Comparison of ENCODE assay signal across 8 cellular contexts in the genomic region with DNA sequence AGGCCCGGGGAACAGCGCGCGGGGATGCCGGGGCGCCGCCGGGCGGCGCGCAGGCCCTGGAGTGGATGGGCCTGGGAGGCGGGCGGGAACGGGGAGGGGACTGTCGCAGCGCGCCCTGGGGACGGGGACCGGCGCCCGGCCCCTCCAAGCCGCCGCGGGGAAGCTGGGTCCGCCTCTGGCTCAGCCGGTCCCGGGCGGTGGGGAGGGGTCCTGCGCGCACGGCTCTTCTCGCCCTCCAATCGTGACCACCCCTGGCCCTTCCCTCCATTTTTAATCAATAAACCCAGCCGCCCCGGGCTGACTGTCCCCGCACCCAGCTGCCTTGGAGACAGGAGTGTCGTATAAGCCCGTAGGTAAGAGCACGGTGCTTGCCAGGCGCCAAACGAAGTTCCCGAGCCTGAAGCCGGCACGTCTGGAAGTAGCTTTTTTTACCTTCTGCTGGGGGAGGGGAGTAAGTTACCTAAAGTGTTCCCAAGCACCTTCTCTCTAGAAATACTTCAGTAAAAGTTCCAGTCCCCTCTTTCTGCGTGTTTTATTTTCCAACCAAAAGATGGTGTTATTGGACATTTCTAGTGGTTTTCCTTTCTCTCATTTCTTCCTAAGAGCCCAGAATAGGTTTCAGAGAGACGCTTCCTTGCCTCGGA. TPM values are rescaled to one million over a fixed set of nuclear protein-coding genes. Genes with fewer than 3 reads are reported as not detected.
DNase-seq lines count a peak whose midpoint lies in the region; ATAC-seq, FAIRE-seq and TF ChIP-seq lines count a peak whose summit lies in the region.

No MANE protein-coding gene starts in this region.

- H3K9me2 ChIP-seq in hepatocyte (replicated peaks; ENCODE audit: insufficient read depth) = no peaks in the 10 kb centered on the region

- peak; percentile 93 for FAIRE-seq in HTR-8/SVneo (lab: Jason Lieb, UNC)

- DNase-seq in Caco-2 (peak; percentile 91 to 92), HTR-8/SVneo (ENCODE audit: insufficient read length, low spot score) (peak; percentile 81), RKO (ENCODE audit: low spot score) (peak; percentile 54), anterior cingulate cortex (lab: John Stamatoyannopoulos, UW) (peak in 30 of 58 donors; percentile 9 to 67 (median 41)), hepatocyte (ENCODE audit: low spot score) (peak; percentile 76), renal cortical epithelial cell (ENCODE audit: low read depth) (peak; percentile 26), foreskin melanocyte (no peak)

- intact Hi-C loops in Caco-2 (cut with micrococcal nuclease; ENCODE audit: unreplicated experiment) = loop anchor here (2.0 kb wide), 1 partner anchor 70 kb away; no protein-coding TSS in a partner anchor

- no peaks in the 10 kb centered on the region for H3K9me3 Mint-ChIP-seq in Caco-2 (ENCODE audit: unreplicated experiment)

- H3K27me3 ChIP-seq in Caco-2 (replicated peaks; ENCODE audit: control insufficient read depth, insufficient read depth, low read length) = no peaks in the 10 kb centered on the region
- no peaks in the 10 kb centered on the region for H3K27me3 ChIP-seq in hepatocyte

- CTCF ChIA-PET in Caco-2 (lab: Charles Lee) = interaction anchor here (1.1 to 2.9 kb wide), 5 partner anchors 55 to 76 kb away, joined by 3 to 16 read pairs (median 6); a partner anchor contains a TSS

- BruUV-seq in Caco-2 (replicated peaks; lab: Mats Ljungman, UMichigan) = TSS peak; percentile 46

- no peaks in the 10 kb centered on the region for H3K27me3 Mint-ChIP-seq in Caco-2 (ENCODE audit: insufficient read depth, unreplicated experiment)

- ATAC-seq in GM19468 (IDR thresholded peaks at IDR 0.05; ENCODE audit: extremely low read depth, unreplicated experiment) = peak; percentile 10

- H3K4me3 ChIP-seq in Caco-2 (ENCODE audit: low read depth, low read length) (peak overlapping the region; percentile 68), hepatocyte (peak overlapping the region; percentile 49)

- H2AFZ ChIP-seq in hepatocyte = peak overlapping the region; percentile 51

- H3K4me1 Mint-ChIP-seq in Caco-2 (ENCODE audit: low read depth, unreplicated experiment) = peaks cover 33% of the 10 kb centered on the region

- H3K4me1 ChIP-seq in Caco-2 = peaks cover 28% of the 10 kb centered on the region
- H3K4me1 ChIP-seq in hepatocyte (ENCODE audit: insufficient read depth) = peaks cover 30% of the 10 kb centered on the region

- no peaks in the 10 kb centered on the region; the same call in 1 of the 2 replicates for H3K9me3 ChIP-seq in Caco-2
- H3K9me3 ChIP-seq in hepatocyte (ENCODE audit: low read depth) = no peaks in the 10 kb centered on the region

- peak overlapping the region; percentile 85 for H3K4me3 Mint-ChIP-seq in Caco-2 (ENCODE audit: unreplicated experiment)

- peaks cover 57% of the 10 kb centered on the region for H3K36me3 Mint-ChIP-seq in Caco-2 (ENCODE audit: insufficient read depth, unreplicated experiment)

- H4K20me1 ChIP-seq in hepatocyte (ENCODE audit: insufficient read depth, poor library complexity, severe bottlenecking) = peaks cover 30% of the 10 kb centered on the region

- H3K4me2 ChIP-seq in hepatocyte = peak overlapping the region; percentile 91

- TF ChIP-seq CTCF in Caco-2 (IDR thresholded peaks at IDR 0.05; ENCODE audit: insufficient read depth in 1 of 2, low read depth in 1 of 2, low read length in 1 of 2, severe bottlenecking in 1 of 2, unreplicated experiment in 1 of 2) (no peak), hepatocyte (IDR thresholded peaks at IDR 0.05; ENCODE audit: poor library complexity) (no peak)

- POLR2A ChIA-PET in Caco-2 (lab: Charles Lee) = interaction anchor here (0.5 to 2.6 kb wide), 13 partner anchors 19 to 730 kb away, joined by 3 to 67 read pairs (median 3); a partner anchor contains a TSS

- peak overlapping the region; percentile 97 for H3K27ac ChIP-seq in hepatocyte

- H3K36me3 ChIP-seq in Caco-2 (ENCODE audit: control insufficient read depth, insufficient read depth, low read length) = peaks cover 6% of the 10 kb centered on the region; the same call in 1 of the 2 replicates
- no peaks in the 10 kb centered on the region for H3K36me3 ChIP-seq in hepatocyte (replicated peaks; ENCODE audit: insufficient read depth, low read depth)

- H3K27ac Mint-ChIP-seq in Caco-2 (ENCODE audit: unreplicated experiment) = peak overlapping the region; percentile 91

- WGBS in hepatocyte (ENCODE audit: low lambda C conversion rate, missing lambda C conversion rate) = 1% methylated on average over 24 of the region's 47 CpGs

- H3K79me2 ChIP-seq in hepatocyte = peaks cover 33% of the 10 kb centered on the region

RNA-seq across cellular contexts. Expression of a gene that starts 0.8 kb away (rescaled TPM):
- 94.9 and 98.2 TPM in 2 replicates for total RNA-seq in Caco-2 (2022)
- total RNA-seq in hepatocyte = 6.6 and 7.5 TPM in 2 replicates
- 2.9 and 3.3 TPM in 2 replicates for polyA plus RNA-seq in hepatocyte
- total RNA-seq in renal cortical epithelial cell = 3.3 and 19.9 TPM in 2 replicates

RNA-seq across cellular contexts. Expression of a gene that starts 55.8 kb away (rescaled TPM):
- total RNA-seq in Caco-2 (2022) = 143 and 154 TPM in 2 replicates
- total RNA-seq in hepatocyte = 32.5 and 43.1 TPM in 2 replicates
- 4.8 and 7.1 TPM in 2 replicates for polyA plus RNA-seq in hepatocyte
- 29.7 and 34.7 TPM in 2 replicates for total RNA-seq in renal cortical epithelial cell
